Comparison of ENCODE assay signal across 16 cellular contexts in genomic region chr10:110612073-110612472, GRCh38. TPM values are rescaled to one million over a fixed set of nuclear protein-coding genes. Genes with fewer than 3 reads are reported as not detected.
A peak's percentile ranks its signal among the peaks of the same experiment; 100 is the strongest.
DNase-seq lines count a peak whose midpoint lies in the region; ATAC-seq and TF ChIP-seq lines count a peak whose summit lies in the region.
"Had no signal": no experiment of that assay in that cellular context is flagged by ENCODE, and none has a peak within 500 bp of the region (broad histone marks: within the 10 kb centered on the region; RNA-seq: fewer than 3 reads in every experiment).

No MANE protein-coding gene starts in this region.

- H3K4me3 ChIP-seq in uterus: no peak overlapping the region
- no peak overlapping the region for H3K4me3 ChIP-seq in gastrocnemius medialis
- H3K4me3 ChIP-seq: lower lobe of right lung, SJCRH30, upper lobe of left lung had no signal

- H3K36me3 Mint-ChIP-seq in activated CD8-positive, alpha-beta T cell treated with anti-CD3 and anti-CD28 coated beads for 36 hours (ENCODE audit: low read depth): no peaks in the 10 kb centered on the region

- H3K9me3 ChIP-seq in uterus (no peaks in the 10 kb centered on the region), gastrocnemius medialis (no peaks in the 10 kb centered on the region)
- H3K9me3 ChIP-seq: lower lobe of right lung, SJCRH30, upper lobe of left lung had no signal

- TF ChIP-seq POLR2A in uterus (IDR thresholded peaks at IDR 0.05) (no peak), gastrocnemius medialis (IDR thresholded peaks at IDR 0.05) (no peak)

- H3K27me3 ChIP-seq in uterus (no peaks in the 10 kb centered on the region), gastrocnemius medialis (no peaks in the 10 kb centered on the region)
- H3K27me3 ChIP-seq: SJCRH30, upper lobe of left lung had no signal

- H3K4me1 ChIP-seq in uterus (no peaks in the 10 kb centered on the region), gastrocnemius medialis (peaks cover 10 to 14% of the 10 kb centered on the region in 2 donors)
- H3K4me1 ChIP-seq: lower lobe of right lung had no signal

- peak overlapping the region; percentile 62 for H3K27ac Mint-ChIP-seq in activated CD8-positive, alpha-beta T cell treated with anti-CD3 and anti-CD28 coated beads for 36 hours
- H3K27ac Mint-ChIP-seq: effector memory CD8-positive, alpha-beta T cell had no signal

- H3K4me3 Mint-ChIP-seq in activated CD8-positive, alpha-beta T cell treated with anti-CD3 and anti-CD28 coated beads for 36 hours: no peak overlapping the region
- H3K4me3 Mint-ChIP-seq: effector memory CD8-positive, alpha-beta T cell had no signal

- H3K36me3 ChIP-seq in uterus: no peaks in the 10 kb centered on the region
- H3K36me3 ChIP-seq in gastrocnemius medialis: no peaks in the 10 kb centered on the region
- H3K36me3 ChIP-seq: lower lobe of right lung, SJCRH30 had no signal

- DNase-seq in activated CD8-positive, alpha-beta T cell treated with anti-CD3 and anti-CD28 coated beads for 36 hours: no peak
- DNase-seq in KG1 (lab: John Stamatoyannopoulos, UW) (no peak), uterus (no peak), NK-92 (lab: John Stamatoyannopoulos, UW; ENCODE audit: unreplicated experiment) (no peak), gastrocnemius medialis (no peak)
- DNase-seq: activated naive CD4-positive, alpha-beta T cell treated with anti-CD3 and anti-CD28 coated beads, Interleukin-2, amount 50 U/mL, for 16 hours; DMS 273 treated with DMSO at 0.1 percent for 48 hours; effector memory CD8-positive, alpha-beta T cell; lower lobe of right lung; NCI-H1694 treated with DMSO at 0.1 percent for 48 hours; SJCRH30; upper lobe of left lung had no signal

- POLR2A ChIA-PET in activated CD8-positive, alpha-beta T cell treated with anti-CD3 and anti-CD28 coated beads for 36 hours (lab: Charles Lee): interaction anchor here (0.8 kb wide), 1 partner anchor 305 kb away, joined by 4 read pairs; no protein-coding TSS in a partner anchor

- in situ Hi-C loops in gastrocnemius medialis (cut with MboI; ENCODE audit: low sequenced_read_pairs in 4 of 4): loop anchor here in 3 of 4 donors (5.0 to 25.0 kb wide), 4 partner anchors 60 to 275 kb away; no protein-coding TSS in a partner anchor

- H3K27me3 Mint-ChIP-seq in activated CD8-positive, alpha-beta T cell treated with anti-CD3 and anti-CD28 coated beads for 36 hours: no peaks in the 10 kb centered on the region

- CTCF ChIA-PET in activated CD8-positive, alpha-beta T cell treated with anti-CD3 and anti-CD28 coated beads for 36 hours (lab: Charles Lee): interaction anchor here (1.0 to 6.9 kb wide), 7 partner anchors 9 to 986 kb away, joined by 3 to 81 read pairs (median 6); no protein-coding TSS in a partner anchor

- ATAC-seq in GM18502 (IDR thresholded peaks at IDR 0.05; ENCODE audit: poor library complexity, unreplicated experiment) (peak; percentile 39), GM19468 (IDR thresholded peaks at IDR 0.05; ENCODE audit: extremely low read depth, unreplicated experiment) (peak; percentile 26), HG03442 (IDR thresholded peaks at IDR 0.05; ENCODE audit: unreplicated experiment) (peak; percentile 26), gastrocnemius medialis (no peak)
- peak; percentile 15 for ATAC-seq in activated CD8-positive, alpha-beta T cell treated with anti-CD3 and anti-CD28 coated beads for 36 hours
- ATAC-seq: effector memory CD8-positive, alpha-beta T cell; lower lobe of right lung; right cardiac atrium had no signal

- intact Hi-C loops in activated CD8-positive, alpha-beta T cell treated with anti-CD3 and anti-CD28 coated beads for 36 hours (cut with micrococcal nuclease): loop anchor here (2.0 to 10.0 kb wide), 5 partner anchors 61 to 373 kb away; partner anchors contain the start of gene PDCD4
- intact Hi-C loops in uterus (cut with DNase I; ENCODE audit: low total_unique reads): no loop called here
- intact Hi-C loops in gastrocnemius medialis (cut with DNase I; ENCODE audit: low total_unique reads): no loop called here

- H3K27ac ChIP-seq in uterus (no peak overlapping the region), gastrocnemius medialis (no peak overlapping the region)
- H3K27ac ChIP-seq: lower lobe of right lung, SJCRH30, upper lobe of left lung had no signal

- TF ChIP-seq CTCF in activated CD8-positive, alpha-beta T cell treated with anti-CD3 and anti-CD28 coated beads for 36 hours (IDR thresholded peaks at IDR 0.05): no peak
- TF ChIP-seq CTCF in uterus (IDR thresholded peaks at IDR 0.05): no peak
- no peak for TF ChIP-seq CTCF in gastrocnemius medialis (IDR thresholded peaks at IDR 0.05 in 4 of 5, conservative IDR thresholded peaks at IDR 0.05 in 1 of 5)

- peaks cover 59% of the 10 kb centered on the region for H3K4me1 Mint-ChIP-seq in activated CD8-positive, alpha-beta T cell treated with anti-CD3 and anti-CD28 coated beads for 36 hours (ENCODE audit: low read depth)

- no peaks in the 10 kb centered on the region for H3K9me3 Mint-ChIP-seq in activated CD8-positive, alpha-beta T cell treated with anti-CD3 and anti-CD28 coated beads for 36 hours
- H3K9me3 Mint-ChIP-seq: effector memory CD8-positive, alpha-beta T cell had no signal

RNA-seq across cellular contexts. Expression of gene RBM20, which starts 32.1 kb away (rescaled TPM):
- total RNA-seq in activated CD8-positive, alpha-beta T cell treated with anti-CD3 and anti-CD28 coated beads for 36 hours: under 1 TPM; 0.38 to 0.72 TPM
- 1 to 10 TPM in 3 of 4 donors, under 1 TPM in 1; 0.88 to 3.8 (median 1.9) TPM for total RNA-seq in uterus
- total RNA-seq in gastrocnemius medialis: 10 to 100 TPM in 2 of 4 donors, 1 to 10 TPM in 2; 7.4 to 18.4 (median 10.2) TPM

RNA-seq across cellular contexts. Expression of gene SMC3, which starts 44.6 kb away (rescaled TPM):
- total RNA-seq in activated CD8-positive, alpha-beta T cell treated with anti-CD3 and anti-CD28 coated beads for 36 hours: 10 to 100 TPM; 69.7 to 71.2 TPM
- total RNA-seq in uterus (10 to 100 TPM; 12.4 to 45.3 (median 39.3) TPM), gastrocnemius medialis (10 to 100 TPM; 19.5 to 25.9 (median 21.9) TPM)

Comparison
In these comparisons a context has a peak if more than half of its experiments do, and no peak if none do; other contexts are left out.
1. ATAC-seq: peak in GM18502 (single experiment), GM19468 (single experiment), HG03442 (single experiment) and activated CD8-positive, alpha-beta T cell treated with anti-CD3 and anti-CD28 coated beads for 36 hours (single experiment); none in gastrocnemius medialis (0 of 2).